19 cellular contexts compared by ENCODE assay signal in the genomic region with DNA sequence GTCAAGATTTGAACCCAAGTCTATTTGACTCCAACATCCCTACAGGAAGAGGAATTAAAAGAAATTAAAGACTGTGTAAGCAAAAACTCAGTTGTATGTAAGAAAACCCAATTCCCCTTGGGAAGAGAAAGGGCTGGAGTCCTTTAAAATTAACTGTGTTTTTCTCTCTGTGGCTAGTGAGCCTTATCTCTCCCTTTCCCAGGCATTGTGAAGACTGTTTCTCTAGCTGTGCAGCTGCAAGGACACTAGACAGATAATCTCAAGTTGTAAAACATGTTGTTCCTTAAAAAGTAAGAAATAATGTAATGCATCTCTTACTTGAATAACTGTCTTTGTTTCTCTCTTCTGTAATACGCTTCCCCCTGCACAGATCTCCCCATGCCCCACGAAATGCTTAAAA. TPM values are rescaled to one million over a fixed set of nuclear protein-coding genes. Genes with fewer than 3 reads are reported as not detected.
"Had no signal": no experiment of that assay in that cellular context is flagged by ENCODE, and none has a peak within 500 bp of the region (broad histone marks: within the 10 kb centered on the region; RNA-seq: fewer than 3 reads in every experiment).

No MANE protein-coding gene starts in this region.

RNA-seq across cellular contexts. Expression of gene F13B, which starts 29.9 kb away (rescaled TPM):
- total RNA-seq: natural killer cell, omental fat pad, osteocyte, pancreas, posterior vena cava, prostate gland, pulmonary artery endothelial cell, right atrium auricular region, sciatic nerve, smooth muscle cell, spleen, suprapubic skin, thoracic aorta, thyroid gland, tibial nerve, upper lobe of left lung, ureter, vagina had no signal
- polyA plus RNA-seq: neural cell, pancreas, smooth muscle cell, spleen had no signal
